In genomic region chr11:68430801-68431200, GRCh38 we compare ENCODE assay signal across 22 cellular contexts. TPM values are rescaled to one million over a fixed set of nuclear protein-coding genes. Genes with fewer than 3 reads are reported as not detected.
DNase-seq lines count a peak whose midpoint lies in the region; ATAC-seq and TF ChIP-seq lines count a peak whose summit lies in the region.
"Had no signal": no experiment of that assay in that cellular context is flagged by ENCODE, and none has a peak within 500 bp of the region (broad histone marks: within the 10 kb centered on the region; RNA-seq: fewer than 3 reads in every experiment).

No MANE protein-coding gene starts in this region.

- no peaks in the 10 kb centered on the region for H3K9me3 ChIP-seq in thyroid gland
- H3K9me3 ChIP-seq in right atrium auricular region = peaks cover 6 to 10% of the 10 kb centered on the region in 2 donors
- H3K9me3 ChIP-seq in T-helper 17 cell (ENCODE audit: control insufficient read depth, low read length, poor library complexity, severe bottlenecking) = no peaks in the 10 kb centered on the region

- H3K36me3 ChIP-seq in thyroid gland = peaks cover 27 to 40% of the 10 kb centered on the region in 2 donors
- peaks cover 69% of the 10 kb centered on the region for H3K36me3 ChIP-seq in right atrium auricular region
- H3K36me3 ChIP-seq: uterus had no signal

- ATAC-seq in HG02798 (IDR thresholded peaks at IDR 0.05; ENCODE audit: poor library complexity, unreplicated experiment) (no peak), T-helper 17 cell (no peak)
- ATAC-seq: natural killer cell treated with Interleukin-12 subunit alpha and Interleukin-12 subunit beta and Interleukin-15 and Interleukin-18, amount 100 ng/mL, for 72 hours; Right ventricle myocardium inferior had no signal

- no peaks in the 10 kb centered on the region for H3K4me1 Mint-ChIP-seq in T-helper 17 cell
- H3K4me1 Mint-ChIP-seq: CD4-positive, alpha-beta memory T cell had no signal

- no peaks in the 10 kb centered on the region for H3K27me3 Mint-ChIP-seq in T-helper 17 cell
- H3K27me3 Mint-ChIP-seq: activated T-cell treated with anti-CD3 and anti-CD28 coated beads, Interleukin-2, amount 50 U/mL, for 24 hours; CD4-positive, alpha-beta memory T cell; dendritic cell treated with granulocyte-macrophage colony-stimulating factor and Interleukin-4, amounts not matched to agents 40 ng/mL and 50 ng/mL, for 4 days; natural killer cell treated with Interleukin-12 subunit alpha and Interleukin-12 subunit beta and Interleukin-15 and Interleukin-18, amount 100 ng/mL, for 72 hours had no signal

- intact Hi-C loops in thyroid gland (cut with DNase I) = no loop called here

- H3K4me1 ChIP-seq in thyroid gland (no peaks in the 10 kb centered on the region), right atrium auricular region (peaks cover 0 to 20% of the 10 kb centered on the region in 2 donors)
- H3K4me1 ChIP-seq: HAP-1, parathyroid adenoma, sigmoid colon, uterus had no signal

- TF ChIP-seq CTCF in thyroid gland (IDR thresholded peaks at IDR 0.05) = no peak
- TF ChIP-seq CTCF in right atrium auricular region (IDR thresholded peaks at IDR 0.05) = no peak

- H3K36me3 Mint-ChIP-seq in T-helper 17 cell (ENCODE audit: low read depth) = no peaks in the 10 kb centered on the region

- H3K27me3 ChIP-seq in thyroid gland (no peaks in the 10 kb centered on the region), right atrium auricular region (no peaks in the 10 kb centered on the region)
- H3K27me3 ChIP-seq: sigmoid colon, uterus had no signal

- no peak overlapping the region for H3K27ac Mint-ChIP-seq in T-helper 17 cell
- H3K27ac Mint-ChIP-seq: activated naive CD4-positive, alpha-beta T cell treated with anti-CD3 and anti-CD28 coated beads for 36 hours; activated T-cell treated with anti-CD3 and anti-CD28 coated beads, Interleukin-2, amount 50 U/mL, for 24 hours; CD4-positive, alpha-beta memory T cell; dendritic cell treated with granulocyte-macrophage colony-stimulating factor and Interleukin-4, amounts not matched to agents 40 ng/mL and 50 ng/mL, for 4 days; natural killer cell treated with Interleukin-12 subunit alpha and Interleukin-12 subunit beta and Interleukin-15 and Interleukin-18, amount 100 ng/mL, for 72 hours had no signal

- H3K27ac ChIP-seq in thyroid gland (peak overlapping the region in 1 of 3 donors; percentile 20), right atrium auricular region (no peak overlapping the region)
- H3K27ac ChIP-seq: KMS-11, parathyroid adenoma, sigmoid colon, uterus had no signal

- TF ChIP-seq POLR2A in thyroid gland (IDR thresholded peaks at IDR 0.05) = no peak

- DNase-seq in HT-29 (ENCODE audit: low spot score) (peak; percentile 50), NCI-H2171 treated with DMSO at 0.1 percent for 48 hours (lab: John Stamatoyannopoulos, UW) (peak; percentile 82), kidney tubule cell (ENCODE audit: low spot score) (peak; percentile 21), thyroid gland (peak; percentile 31 to 32), right atrium auricular region (ENCODE audit: low spot score) (no peak), T-helper 17 cell (no peak)
- DNase-seq: activated CD8-positive, alpha-beta memory T cell treated with anti-CD3 and anti-CD28 coated beads for 24 hours; activated naive CD4-positive, alpha-beta T cell treated with anti-CD3 and anti-CD28 coated beads for 36 hours; activated T-cell treated with anti-CD3 and anti-CD28 coated beads, Interleukin-2, amount 50 U/mL, for 24 hours; amniotic stem cell; CD4-positive, alpha-beta memory T cell; DMS153; mesenchymal stem cell; sigmoid colon; uterus had no signal

- H3K4me3 Mint-ChIP-seq in T-helper 17 cell = no peak overlapping the region
- H3K4me3 Mint-ChIP-seq: activated naive CD4-positive, alpha-beta T cell treated with anti-CD3 and anti-CD28 coated beads for 36 hours; activated T-cell treated with anti-CD3 and anti-CD28 coated beads, Interleukin-2, amount 50 U/mL, for 24 hours; CD4-positive, alpha-beta memory T cell; dendritic cell treated with granulocyte-macrophage colony-stimulating factor and Interleukin-4, amounts not matched to agents 40 ng/mL and 50 ng/mL, for 4 days; natural killer cell treated with Interleukin-12 subunit alpha and Interleukin-12 subunit beta and Interleukin-15 and Interleukin-18, amount 100 ng/mL, for 72 hours had no signal

- WGBS in thyroid gland, 2 donors = 75 to 94% methylated on average over 3 of the region's 3 CpGs

- H3K4me3 ChIP-seq in thyroid gland (replicated peaks in 1 of 3) = no peak overlapping the region
- no peak overlapping the region for H3K4me3 ChIP-seq in right atrium auricular region
- H3K4me3 ChIP-seq: HAP-1, sigmoid colon, uterus had no signal

RNA-seq across cellular contexts. Expression of gene PPP6R3, which starts 29.8 kb away (rescaled TPM):
- 198 and 215 TPM in 2 replicates for total RNA-seq in HT-29 (2014; rRNA removed; shearing (Covaris generic))
- total RNA-seq in thyroid gland (100 to 1,000 TPM; 238 to 334 (median 268) TPM), right atrium auricular region (10 to 100 TPM; 81.1 to 95.2 TPM), T-helper 17 cell (100 to 1,000 TPM; 134 to 136 TPM)

Comparison
In these comparisons a context has a peak if more than half of its experiments do, and no peak if none do; other contexts are left out.
1. DNase-seq: peak in HT-29 (single experiment), NCI-H2171 treated with DMSO at 0.1 percent for 48 hours (single experiment), kidney tubule cell (single experiment) and thyroid gland (2 of 2); none in right atrium auricular region (single experiment) and T-helper 17 cell (0 of 3).